9 cellular contexts compared by ENCODE assay signal in the genomic region with DNA sequence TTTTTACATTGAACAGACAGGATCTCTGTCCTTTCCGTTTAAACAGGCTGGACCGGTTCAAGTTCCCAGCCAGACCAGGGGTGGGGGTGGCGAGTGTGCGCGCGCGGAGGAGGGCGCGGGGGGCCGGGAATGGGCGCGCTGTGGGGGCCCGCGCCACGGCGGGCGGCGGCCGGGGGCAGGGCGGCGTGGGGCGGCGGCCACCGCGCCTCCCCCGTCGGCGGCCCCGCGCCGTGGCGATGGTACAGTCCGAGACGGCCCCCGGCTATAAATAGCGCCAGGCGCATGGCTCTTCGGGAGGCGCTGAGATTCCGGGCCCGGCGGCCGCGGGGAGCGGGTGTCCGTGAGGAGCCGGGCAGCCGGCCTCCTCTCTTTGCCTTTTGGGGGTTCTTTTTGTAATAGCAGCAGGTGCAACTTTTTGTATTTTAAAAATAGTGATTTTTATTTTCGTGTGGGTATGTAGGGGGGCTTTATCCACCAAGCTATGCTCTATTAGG. TPM values are rescaled to one million over a fixed set of nuclear protein-coding genes. Genes with fewer than 3 reads are reported as not detected.
DNase-seq lines count a peak whose midpoint lies in the region; ATAC-seq and TF ChIP-seq lines count a peak whose summit lies in the region.
"Had no signal": no experiment of that assay in that cellular context is flagged by ENCODE, and none has a peak within 500 bp of the region (broad histone marks: within the 10 kb centered on the region; RNA-seq: fewer than 3 reads in every experiment).

No MANE protein-coding gene starts in this region.

- H3K4me3 ChIP-seq in iPS-20b (ENCODE audit: low read length) (peak overlapping the region; percentile 95), Caco-2 (ENCODE audit: low read depth, low read length) (no peak overlapping the region)

- CTCF ChIA-PET in Caco-2 (lab: Charles Lee) = no interaction called here

- H3K9me3 Mint-ChIP-seq in brain (peaks cover 0 to 10% (median 2%) of the 10 kb centered on the region in 5 experiments), Caco-2 (ENCODE audit: unreplicated experiment) (no peaks in the 10 kb centered on the region)
- peaks cover 0 to 2% of the 10 kb centered on the region in 2 donors for H3K9me3 Mint-ChIP-seq in stimulated activated naive B cell treated with anti-CD40 and anti-IgM and Interleukin-4, amounts not matched to agents 10 μg/mL and 1 μg/mL and 100 μg/mL, for 72 hours

- H3K9me3 ChIP-seq in iPS-20b (ENCODE audit: insufficient read depth, low read depth, low read length) = no peaks in the 10 kb centered on the region; the same call in 1 of the 2 replicates
- no peaks in the 10 kb centered on the region for H3K9me3 ChIP-seq in Caco-2

- H3K27me3 Mint-ChIP-seq in brain (peaks cover 69% of the 10 kb centered on the region), Caco-2 (ENCODE audit: insufficient read depth, unreplicated experiment) (peaks cover 10% of the 10 kb centered on the region)
- H3K27me3 Mint-ChIP-seq in stimulated activated naive B cell treated with anti-CD40 and anti-IgM and Interleukin-4, amounts not matched to agents 10 μg/mL and 1 μg/mL and 100 μg/mL, for 72 hours = peaks cover 70 to 77% of the 10 kb centered on the region in 2 donors

- DNase-seq in C1 segment of cervical spinal cord (lab: John Stamatoyannopoulos, UW) (peak in 13 of 14 donors; percentile 3 to 91 (median 40)), M059J (ENCODE audit: low read depth) (peak; percentile 20), Caco-2 (no peak)
- no peak for DNase-seq in stimulated activated naive B cell treated with anti-CD40 and anti-IgM and Interleukin-4, amounts not matched to agents 10 μg/mL and 1 μg/mL and 100 μg/mL, for 72 hours

- intact Hi-C loops in Caco-2 (cut with micrococcal nuclease; ENCODE audit: unreplicated experiment) = no loop called here

- H3K36me3 ChIP-seq in iPS-20b (ENCODE audit: insufficient read depth, low read depth, low read length) (no peaks in the 10 kb centered on the region), Caco-2 (ENCODE audit: control insufficient read depth, insufficient read depth, low read length) (no peaks in the 10 kb centered on the region)

- POLR2A ChIA-PET in Caco-2 (lab: Charles Lee) = no interaction called here

- H3K4me1 ChIP-seq in iPS-20b (ENCODE audit: insufficient read depth, low read length) (0 out of 2 replicates have a peak, but pooled peaks cover 3% of the 10 kb centered on the region), Caco-2 (no peaks in the 10 kb centered on the region)

- TF ChIP-seq CTCF in brain (conservative IDR thresholded peaks at IDR 0.05) = no peak
- TF ChIP-seq CTCF in Caco-2 (IDR thresholded peaks at IDR 0.05; ENCODE audit: insufficient read depth in 1 of 2, low read depth in 1 of 2, low read length in 1 of 2, severe bottlenecking in 1 of 2, unreplicated experiment in 1 of 2) = no peak

- H3K36me3 Mint-ChIP-seq in brain = no peaks in the 10 kb centered on the region
- H3K36me3 Mint-ChIP-seq in stimulated activated naive B cell treated with anti-CD40 and anti-IgM and Interleukin-4, amounts not matched to agents 10 μg/mL and 1 μg/mL and 100 μg/mL, for 72 hours = peaks cover 0 to 1% of the 10 kb centered on the region in 2 donors
- no peaks in the 10 kb centered on the region for H3K36me3 Mint-ChIP-seq in Caco-2 (ENCODE audit: insufficient read depth, unreplicated experiment)

- H3K27me3 ChIP-seq in iPS-20b (ENCODE audit: insufficient read depth, low read length) = peaks cover 96% of the 10 kb centered on the region
- no peaks in the 10 kb centered on the region for H3K27me3 ChIP-seq in Caco-2 (replicated peaks; ENCODE audit: control insufficient read depth, insufficient read depth, low read length)

- peak overlapping the region; percentile 93 to 99 (median 98) for H3K27ac Mint-ChIP-seq in brain
- no peak overlapping the region for H3K27ac Mint-ChIP-seq in stimulated activated naive B cell treated with anti-CD40 and anti-IgM and Interleukin-4, amounts not matched to agents 10 μg/mL and 1 μg/mL and 100 μg/mL, for 72 hours
- no peak overlapping the region for H3K27ac Mint-ChIP-seq in Caco-2 (ENCODE audit: unreplicated experiment)

- H3K9ac ChIP-seq in iPS-20b (ENCODE audit: low read depth, low read length) = no peak overlapping the region

- peak overlapping the region; percentile 90 to 98 (median 95) for H3K4me3 Mint-ChIP-seq in brain
- H3K4me3 Mint-ChIP-seq in stimulated activated naive B cell treated with anti-CD40 and anti-IgM and Interleukin-4, amounts not matched to agents 10 μg/mL and 1 μg/mL and 100 μg/mL, for 72 hours = peak overlapping the region; percentile 39 to 69
- no peak overlapping the region for H3K4me3 Mint-ChIP-seq in Caco-2 (ENCODE audit: unreplicated experiment)

- BruUV-seq in Caco-2 (replicated peaks; lab: Mats Ljungman, UMichigan) = no TSS peak

- H3K4me1 Mint-ChIP-seq in brain = peaks cover 56% of the 10 kb centered on the region
- H3K4me1 Mint-ChIP-seq in stimulated activated naive B cell treated with anti-CD40 and anti-IgM and Interleukin-4, amounts not matched to agents 10 μg/mL and 1 μg/mL and 100 μg/mL, for 72 hours = peaks cover 9 to 21% of the 10 kb centered on the region in 2 donors
- no peaks in the 10 kb centered on the region for H3K4me1 Mint-ChIP-seq in Caco-2 (ENCODE audit: low read depth, unreplicated experiment)
- H3K4me1 Mint-ChIP-seq: central memory CD8-positive, alpha-beta T cell had no signal

- H3K27ac ChIP-seq in iPS-20b (ENCODE audit: low read length) = no peak overlapping the region

- ATAC-seq in stimulated activated naive B cell treated with anti-CD40 and anti-IgM and Interleukin-4, amounts not matched to agents 10 μg/mL and 1 μg/mL and 100 μg/mL, for 72 hours (replicated peaks) = no peak
- ATAC-seq in HG02571 (IDR thresholded peaks at IDR 0.05; ENCODE audit: unreplicated experiment) = no peak
- no peak for ATAC-seq in GM19467 (IDR thresholded peaks at IDR 0.05; ENCODE audit: unreplicated experiment)

RNA-seq across cellular contexts. Expression of a gene that starts 0.4 kb away (rescaled TPM):
- not detected in 2 replicates for total RNA-seq in M059J (2014; rRNA removed; shearing (Covaris generic))
- polyA plus RNA-seq in brain (ENCODE audit: insufficient read depth, low read depth, low replicate concordance) = 74.4 TPM
- 0.11 TPM in 1 of 2 replicates, not detected in the other for total RNA-seq in Caco-2 (2022)

Comparison
In these comparisons a context has a peak if more than half of its experiments do, and no peak if none do; other contexts are left out.
1. DNase-seq: peak in C1 segment of cervical spinal cord (13 of 14) and M059J (single experiment); none in stimulated activated naive B cell treated with anti-CD40 and anti-IgM and Interleukin-4, amounts not matched to agents 10 μg/mL and 1 μg/mL and 100 μg/mL, for 72 hours (single experiment) and Caco-2 (0 of 2).
2. H3K27ac Mint-ChIP-seq: peak in brain (5 of 5); none in stimulated activated naive B cell treated with anti-CD40 and anti-IgM and Interleukin-4, amounts not matched to agents 10 μg/mL and 1 μg/mL and 100 μg/mL, for 72 hours (single experiment) and Caco-2 (single experiment).